ENCODE assay signal across 1 cellular context in the genomic region with DNA sequence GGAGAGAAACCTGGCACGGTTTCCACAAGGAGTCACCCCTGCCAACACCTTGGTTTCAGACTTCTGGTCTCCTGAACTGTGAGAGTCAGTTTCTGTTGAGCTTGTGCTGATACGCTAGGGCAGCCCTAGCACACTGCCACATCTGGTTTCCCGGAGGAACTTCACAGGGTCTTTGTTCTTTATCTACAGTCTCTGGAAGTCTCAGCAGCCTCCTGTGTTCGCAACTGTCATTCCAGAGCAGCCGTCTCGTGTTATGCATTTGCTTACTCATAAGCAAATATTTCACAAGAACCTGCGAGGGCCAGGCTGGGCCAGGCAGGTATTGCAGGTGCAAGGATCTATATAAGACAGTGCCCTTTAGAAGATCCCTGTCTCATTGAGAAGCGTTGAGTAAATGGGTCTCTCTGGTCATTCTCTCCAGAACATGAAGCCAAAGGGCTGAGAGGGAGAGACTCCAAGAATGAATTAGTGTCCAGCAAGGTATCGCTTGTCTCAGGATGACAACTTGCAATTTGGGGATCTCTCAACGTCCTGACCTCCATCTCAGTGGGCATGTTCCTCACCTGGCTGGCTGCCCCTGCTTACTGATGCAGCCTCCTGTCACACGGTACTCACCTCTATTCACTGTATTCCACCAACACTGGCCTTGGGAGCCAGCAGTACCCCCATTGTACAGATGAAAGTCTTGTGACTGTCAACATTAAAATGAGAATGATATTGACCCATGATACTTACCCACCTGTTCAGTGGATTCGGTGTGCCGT.
TF ChIP-seq lines count a peak whose summit lies in the region.

No MANE protein-coding gene starts in this region.

TF ChIP-seq in HepG2, 621 proteins besides CTCF, POLR2A, EP300 and RAD21 (continued from another document and continues in another):
- TF ChIP-seq MBD4 (IDR thresholded peaks at IDR 0.05; ENCODE audit: borderline replicate concordance, low read length) = no peak
- TF ChIP-seq, protein P1, sequence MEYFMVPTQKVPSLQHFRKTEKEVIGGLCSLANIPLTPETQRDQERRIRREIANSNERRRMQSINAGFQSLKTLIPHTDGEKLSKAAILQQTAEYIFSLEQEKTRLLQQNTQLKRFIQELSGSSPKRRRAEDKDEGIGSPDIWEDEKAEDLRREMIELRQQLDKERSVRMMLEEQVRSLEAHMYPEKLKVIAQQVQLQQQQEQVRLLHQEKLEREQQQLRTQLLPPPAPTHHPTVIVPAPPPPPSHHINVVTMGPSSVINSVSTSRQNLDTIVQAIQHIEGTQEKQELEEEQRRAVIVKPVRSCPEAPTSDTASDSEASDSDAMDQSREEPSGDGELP (IDR thresholded peaks at IDR 0.05; ENCODE audit: borderline replicate concordance, low read depth) = no peak
- TF ChIP-seq ZNF776 (CRISPR knock-in tag; IDR thresholded peaks at IDR 0.05) = no peak
- peak; percentile 29; the same call in 1 of the 2 replicates for TF ChIP-seq NR2F6 (IDR thresholded peaks at IDR 0.05)
- peak; percentile 16; the same call in 1 of the 2 replicates for TF ChIP-seq NR2F6 (CRISPR knock-in tag; IDR thresholded peaks at IDR 0.05)
- no peak for TF ChIP-seq NFIB (CRISPR knock-in tag; IDR thresholded peaks at IDR 0.05; ENCODE audit: borderline replicate concordance)
- TF ChIP-seq SALL2 (CRISPR knock-in tag; IDR thresholded peaks at IDR 0.05) = 0 out of 2 replicates have a peak, but pooled peaks have one; percentile 50
- TF ChIP-seq, protein P2, sequence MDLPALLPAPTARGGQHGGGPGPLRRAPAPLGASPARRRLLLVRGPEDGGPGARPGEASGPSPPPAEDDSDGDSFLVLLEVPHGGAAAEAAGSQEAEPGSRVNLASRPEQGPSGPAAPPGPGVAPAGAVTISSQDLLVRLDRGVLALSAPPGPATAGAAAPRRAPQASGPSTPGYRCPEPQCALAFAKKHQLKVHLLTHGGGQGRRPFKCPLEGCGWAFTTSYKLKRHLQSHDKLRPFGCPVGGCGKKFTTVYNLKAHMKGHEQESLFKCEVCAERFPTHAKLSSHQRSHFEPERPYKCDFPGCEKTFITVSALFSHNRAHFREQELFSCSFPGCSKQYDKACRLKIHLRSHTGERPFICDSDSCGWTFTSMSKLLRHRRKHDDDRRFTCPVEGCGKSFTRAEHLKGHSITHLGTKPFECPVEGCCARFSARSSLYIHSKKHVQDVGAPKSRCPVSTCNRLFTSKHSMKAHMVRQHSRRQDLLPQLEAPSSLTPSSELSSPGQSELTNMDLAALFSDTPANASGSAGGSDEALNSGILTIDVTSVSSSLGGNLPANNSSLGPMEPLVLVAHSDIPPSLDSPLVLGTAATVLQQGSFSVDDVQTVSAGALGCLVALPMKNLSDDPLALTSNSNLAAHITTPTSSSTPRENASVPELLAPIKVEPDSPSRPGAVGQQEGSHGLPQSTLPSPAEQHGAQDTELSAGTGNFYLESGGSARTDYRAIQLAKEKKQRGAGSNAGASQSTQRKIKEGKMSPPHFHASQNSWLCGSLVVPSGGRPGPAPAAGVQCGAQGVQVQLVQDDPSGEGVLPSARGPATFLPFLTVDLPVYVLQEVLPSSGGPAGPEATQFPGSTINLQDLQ (CRISPR knock-in tag; IDR thresholded peaks at IDR 0.05) = 0 out of 2 replicates have a peak, but pooled peaks have one; percentile 54
- peak; percentile 57; the same call in 1 of the 2 replicates for TF ChIP-seq SOX5 (CRISPR knock-in tag; IDR thresholded peaks at IDR 0.05; ENCODE audit: borderline replicate concordance)
- peak; percentile 31; the same call in 1 of the 2 replicates for TF ChIP-seq ZFY (CRISPR knock-in tag; IDR thresholded peaks at IDR 0.05)
- peak; percentile 94 for TF ChIP-seq CEBPB (IDR thresholded peaks at IDR 0.05; ENCODE audit: borderline replicate concordance, low read depth, low read length)
- TF ChIP-seq, protein P3, sequence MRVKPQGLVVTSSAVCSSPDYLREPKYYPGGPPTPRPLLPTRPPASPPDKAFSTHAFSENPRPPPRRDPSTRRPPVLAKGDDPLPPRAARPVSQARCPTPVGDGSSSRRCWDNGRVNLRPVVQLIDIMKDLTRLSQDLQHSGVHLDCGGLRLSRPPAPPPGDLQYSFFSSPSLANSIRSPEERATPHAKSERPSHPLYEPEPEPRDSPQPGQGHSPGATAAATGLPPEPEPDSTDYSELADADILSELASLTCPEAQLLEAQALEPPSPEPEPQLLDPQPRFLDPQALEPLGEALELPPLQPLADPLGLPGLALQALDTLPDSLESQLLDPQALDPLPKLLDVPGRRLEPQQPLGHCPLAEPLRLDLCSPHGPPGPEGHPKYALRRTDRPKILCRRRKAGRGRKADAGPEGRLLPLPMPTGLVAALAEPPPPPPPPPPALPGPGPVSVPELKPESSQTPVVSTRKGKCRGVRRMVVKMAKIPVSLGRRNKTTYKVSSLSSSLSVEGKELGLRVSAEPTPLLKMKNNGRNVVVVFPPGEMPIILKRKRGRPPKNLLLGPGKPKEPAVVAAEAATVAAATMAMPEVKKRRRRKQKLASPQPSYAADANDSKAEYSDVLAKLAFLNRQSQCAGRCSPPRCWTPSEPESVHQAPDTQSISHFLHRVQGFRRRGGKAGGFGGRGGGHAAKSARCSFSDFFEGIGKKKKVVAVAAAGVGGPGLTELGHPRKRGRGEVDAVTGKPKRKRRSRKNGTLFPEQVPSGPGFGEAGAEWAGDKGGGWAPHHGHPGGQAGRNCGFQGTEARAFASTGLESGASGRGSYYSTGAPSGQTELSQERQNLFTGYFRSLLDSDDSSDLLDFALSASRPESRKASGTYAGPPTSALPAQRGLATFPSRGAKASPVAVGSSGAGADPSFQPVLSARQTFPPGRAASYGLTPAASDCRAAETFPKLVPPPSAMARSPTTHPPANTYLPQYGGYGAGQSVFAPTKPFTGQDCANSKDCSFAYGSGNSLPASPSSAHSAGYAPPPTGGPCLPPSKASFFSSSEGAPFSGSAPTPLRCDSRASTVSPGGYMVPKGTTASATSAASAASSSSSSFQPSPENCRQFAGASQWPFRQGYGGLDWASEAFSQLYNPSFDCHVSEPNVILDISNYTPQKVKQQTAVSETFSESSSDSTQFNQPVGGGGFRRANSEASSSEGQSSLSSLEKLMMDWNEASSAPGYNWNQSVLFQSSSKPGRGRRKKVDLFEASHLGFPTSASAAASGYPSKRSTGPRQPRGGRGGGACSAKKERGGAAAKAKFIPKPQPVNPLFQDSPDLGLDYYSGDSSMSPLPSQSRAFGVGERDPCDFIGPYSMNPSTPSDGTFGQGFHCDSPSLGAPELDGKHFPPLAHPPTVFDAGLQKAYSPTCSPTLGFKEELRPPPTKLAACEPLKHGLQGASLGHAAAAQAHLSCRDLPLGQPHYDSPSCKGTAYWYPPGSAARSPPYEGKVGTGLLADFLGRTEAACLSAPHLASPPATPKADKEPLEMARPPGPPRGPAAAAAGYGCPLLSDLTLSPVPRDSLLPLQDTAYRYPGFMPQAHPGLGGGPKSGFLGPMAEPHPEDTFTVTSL (CRISPR knock-in tag; IDR thresholded peaks at IDR 0.05; ENCODE audit: borderline replicate concordance) = peak; percentile 62; the same call in 1 of the 2 replicates
- TF ChIP-seq, protein P4, sequence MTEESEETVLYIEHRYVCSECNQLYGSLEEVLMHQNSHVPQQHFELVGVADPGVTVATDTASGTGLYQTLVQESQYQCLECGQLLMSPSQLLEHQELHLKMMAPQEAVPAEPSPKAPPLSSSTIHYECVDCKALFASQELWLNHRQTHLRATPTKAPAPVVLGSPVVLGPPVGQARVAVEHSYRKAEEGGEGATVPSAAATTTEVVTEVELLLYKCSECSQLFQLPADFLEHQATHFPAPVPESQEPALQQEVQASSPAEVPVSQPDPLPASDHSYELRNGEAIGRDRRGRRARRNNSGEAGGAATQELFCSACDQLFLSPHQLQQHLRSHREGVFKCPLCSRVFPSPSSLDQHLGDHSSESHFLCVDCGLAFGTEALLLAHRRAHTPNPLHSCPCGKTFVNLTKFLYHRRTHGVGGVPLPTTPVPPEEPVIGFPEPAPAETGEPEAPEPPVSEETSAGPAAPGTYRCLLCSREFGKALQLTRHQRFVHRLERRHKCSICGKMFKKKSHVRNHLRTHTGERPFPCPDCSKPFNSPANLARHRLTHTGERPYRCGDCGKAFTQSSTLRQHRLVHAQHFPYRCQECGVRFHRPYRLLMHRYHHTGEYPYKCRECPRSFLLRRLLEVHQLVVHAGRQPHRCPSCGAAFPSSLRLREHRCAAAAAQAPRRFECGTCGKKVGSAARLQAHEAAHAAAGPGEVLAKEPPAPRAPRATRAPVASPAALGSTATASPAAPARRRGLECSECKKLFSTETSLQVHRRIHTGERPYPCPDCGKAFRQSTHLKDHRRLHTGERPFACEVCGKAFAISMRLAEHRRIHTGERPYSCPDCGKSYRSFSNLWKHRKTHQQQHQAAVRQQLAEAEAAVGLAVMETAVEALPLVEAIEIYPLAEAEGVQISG (CRISPR knock-in tag; IDR thresholded peaks at IDR 0.05) = peak; percentile 24; the same call in 1 of the 2 replicates
- TF ChIP-seq TEAD3 (CRISPR knock-in tag; optimal IDR thresholded peaks at IDR 0.05; ENCODE audit: borderline replicate concordance) = peak; percentile 64
- TF ChIP-seq ZNF232 (CRISPR knock-in tag; IDR thresholded peaks at IDR 0.05; ENCODE audit: borderline replicate concordance) = peak; percentile 5; the same call in 1 of the 2 replicates
- TF ChIP-seq, protein P5, sequence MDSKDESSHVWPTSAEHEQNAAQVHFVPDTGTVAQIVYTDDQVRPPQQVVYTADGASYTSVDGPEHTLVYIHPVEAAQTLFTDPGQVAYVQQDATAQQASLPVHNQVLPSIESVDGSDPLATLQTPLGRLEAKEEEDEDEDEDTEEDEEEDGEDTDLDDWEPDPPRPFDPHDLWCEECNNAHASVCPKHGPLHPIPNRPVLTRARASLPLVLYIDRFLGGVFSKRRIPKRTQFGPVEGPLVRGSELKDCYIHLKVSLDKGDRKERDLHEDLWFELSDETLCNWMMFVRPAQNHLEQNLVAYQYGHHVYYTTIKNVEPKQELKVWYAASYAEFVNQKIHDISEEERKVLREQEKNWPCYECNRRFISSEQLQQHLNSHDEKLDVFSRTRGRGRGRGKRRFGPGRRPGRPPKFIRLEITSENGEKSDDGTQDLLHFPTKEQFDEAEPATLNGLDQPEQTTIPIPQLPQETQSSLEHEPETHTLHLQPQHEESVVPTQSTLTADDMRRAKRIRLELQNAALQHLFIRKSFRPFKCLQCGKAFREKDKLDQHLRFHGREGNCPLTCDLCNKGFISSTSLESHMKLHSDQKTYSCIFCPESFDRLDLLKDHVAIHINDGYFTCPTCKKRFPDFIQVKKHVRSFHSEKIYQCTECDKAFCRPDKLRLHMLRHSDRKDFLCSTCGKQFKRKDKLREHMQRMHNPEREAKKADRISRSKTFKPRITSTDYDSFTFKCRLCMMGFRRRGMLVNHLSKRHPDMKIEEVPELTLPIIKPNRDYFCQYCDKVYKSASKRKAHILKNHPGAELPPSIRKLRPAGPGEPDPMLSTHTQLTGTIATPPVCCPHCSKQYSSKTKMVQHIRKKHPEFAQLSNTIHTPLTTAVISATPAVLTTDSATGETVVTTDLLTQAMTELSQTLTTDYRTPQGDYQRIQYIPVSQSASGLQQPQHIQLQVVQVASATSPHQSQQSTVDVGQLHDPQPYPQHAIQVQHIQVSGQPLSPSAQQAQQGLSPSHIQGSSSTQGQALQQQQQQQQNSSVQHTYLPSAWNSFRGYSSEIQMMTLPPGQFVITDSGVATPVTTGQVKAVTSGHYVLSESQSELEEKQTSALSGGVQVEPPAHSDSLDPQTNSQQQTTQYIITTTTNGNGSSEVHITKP (CRISPR knock-in tag; IDR thresholded peaks at IDR 0.05; ENCODE audit: low read depth) = peak; percentile 33; the same call in 1 of the 2 replicates
- TF ChIP-seq, protein P6, sequence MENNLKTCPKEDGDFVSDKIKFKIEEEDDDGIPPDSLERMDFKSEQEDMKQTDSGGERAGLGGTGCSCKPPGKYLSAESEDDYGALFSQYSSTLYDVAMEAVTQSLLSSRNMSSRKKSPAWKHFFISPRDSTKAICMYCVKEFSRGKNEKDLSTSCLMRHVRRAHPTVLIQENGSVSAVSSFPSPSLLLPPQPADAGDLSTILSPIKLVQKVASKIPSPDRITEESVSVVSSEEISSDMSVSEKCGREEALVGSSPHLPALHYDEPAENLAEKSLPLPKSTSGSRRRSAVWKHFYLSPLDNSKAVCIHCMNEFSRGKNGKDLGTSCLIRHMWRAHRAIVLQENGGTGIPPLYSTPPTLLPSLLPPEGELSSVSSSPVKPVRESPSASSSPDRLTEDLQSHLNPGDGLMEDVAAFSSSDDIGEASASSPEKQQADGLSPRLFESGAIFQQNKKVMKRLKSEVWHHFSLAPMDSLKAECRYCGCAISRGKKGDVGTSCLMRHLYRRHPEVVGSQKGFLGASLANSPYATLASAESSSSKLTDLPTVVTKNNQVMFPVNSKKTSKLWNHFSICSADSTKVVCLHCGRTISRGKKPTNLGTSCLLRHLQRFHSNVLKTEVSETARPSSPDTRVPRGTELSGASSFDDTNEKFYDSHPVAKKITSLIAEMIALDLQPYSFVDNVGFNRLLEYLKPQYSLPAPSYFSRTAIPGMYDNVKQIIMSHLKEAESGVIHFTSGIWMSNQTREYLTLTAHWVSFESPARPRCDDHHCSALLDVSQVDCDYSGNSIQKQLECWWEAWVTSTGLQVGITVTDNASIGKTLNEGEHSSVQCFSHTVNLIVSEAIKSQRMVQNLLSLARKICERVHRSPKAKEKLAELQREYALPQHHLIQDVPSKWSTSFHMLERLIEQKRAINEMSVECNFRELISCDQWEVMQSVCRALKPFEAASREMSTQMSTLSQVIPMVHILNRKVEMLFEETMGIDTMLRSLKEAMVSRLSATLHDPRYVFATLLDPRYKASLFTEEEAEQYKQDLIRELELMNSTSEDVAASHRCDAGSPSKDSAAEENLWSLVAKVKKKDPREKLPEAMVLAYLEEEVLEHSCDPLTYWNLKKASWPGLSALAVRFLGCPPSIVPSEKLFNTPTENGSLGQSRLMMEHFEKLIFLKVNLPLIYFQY (CRISPR knock-in tag; IDR thresholded peaks at IDR 0.05; ENCODE audit: borderline replicate concordance) = no peak
- TF ChIP-seq, protein P7, sequence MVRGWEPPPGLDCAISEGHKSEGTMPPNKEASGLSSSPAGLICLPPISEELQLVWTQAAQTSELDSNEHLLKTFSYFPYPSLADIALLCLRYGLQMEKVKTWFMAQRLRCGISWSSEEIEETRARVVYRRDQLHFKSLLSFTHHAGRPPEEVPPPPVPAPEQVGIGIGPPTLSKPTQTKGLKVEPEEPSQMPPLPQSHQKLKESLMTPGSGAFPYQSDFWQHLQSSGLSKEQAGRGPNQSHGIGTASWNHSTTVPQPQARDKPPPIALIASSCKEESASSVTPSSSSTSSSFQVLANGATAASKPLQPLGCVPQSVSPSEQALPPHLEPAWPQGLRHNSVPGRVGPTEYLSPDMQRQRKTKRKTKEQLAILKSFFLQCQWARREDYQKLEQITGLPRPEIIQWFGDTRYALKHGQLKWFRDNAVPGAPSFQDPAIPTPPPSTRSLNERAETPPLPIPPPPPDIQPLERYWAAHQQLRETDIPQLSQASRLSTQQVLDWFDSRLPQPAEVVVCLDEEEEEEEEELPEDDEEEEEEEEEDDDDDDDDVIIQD (CRISPR knock-in tag; IDR thresholded peaks at IDR 0.05; ENCODE audit: low read depth) = peak; percentile 45; the same call in 1 of the 2 replicates
- TF ChIP-seq, protein P8, sequence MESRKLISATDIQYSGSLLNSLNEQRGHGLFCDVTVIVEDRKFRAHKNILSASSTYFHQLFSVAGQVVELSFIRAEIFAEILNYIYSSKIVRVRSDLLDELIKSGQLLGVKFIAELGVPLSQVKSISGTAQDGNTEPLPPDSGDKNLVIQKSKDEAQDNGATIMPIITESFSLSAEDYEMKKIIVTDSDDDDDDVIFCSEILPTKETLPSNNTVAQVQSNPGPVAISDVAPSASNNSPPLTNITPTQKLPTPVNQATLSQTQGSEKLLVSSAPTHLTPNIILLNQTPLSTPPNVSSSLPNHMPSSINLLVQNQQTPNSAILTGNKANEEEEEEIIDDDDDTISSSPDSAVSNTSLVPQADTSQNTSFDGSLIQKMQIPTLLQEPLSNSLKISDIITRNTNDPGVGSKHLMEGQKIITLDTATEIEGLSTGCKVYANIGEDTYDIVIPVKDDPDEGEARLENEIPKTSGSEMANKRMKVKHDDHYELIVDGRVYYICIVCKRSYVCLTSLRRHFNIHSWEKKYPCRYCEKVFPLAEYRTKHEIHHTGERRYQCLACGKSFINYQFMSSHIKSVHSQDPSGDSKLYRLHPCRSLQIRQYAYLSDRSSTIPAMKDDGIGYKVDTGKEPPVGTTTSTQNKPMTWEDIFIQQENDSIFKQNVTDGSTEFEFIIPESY (CRISPR knock-in tag; IDR thresholded peaks at IDR 0.05) = peak; percentile 28
- TF ChIP-seq CREM (IDR thresholded peaks at IDR 0.05) = 0 out of 2 replicates have a peak, but pooled peaks have one; percentile 27
- no peak for TF ChIP-seq CREM (CRISPR knock-in tag; IDR thresholded peaks at IDR 0.05)
- no peak for TF ChIP-seq SMYD3 (CRISPR knock-in tag; IDR thresholded peaks at IDR 0.05)
